Comparison of ENCODE assay signal across 9 cellular contexts in the genomic region with DNA sequence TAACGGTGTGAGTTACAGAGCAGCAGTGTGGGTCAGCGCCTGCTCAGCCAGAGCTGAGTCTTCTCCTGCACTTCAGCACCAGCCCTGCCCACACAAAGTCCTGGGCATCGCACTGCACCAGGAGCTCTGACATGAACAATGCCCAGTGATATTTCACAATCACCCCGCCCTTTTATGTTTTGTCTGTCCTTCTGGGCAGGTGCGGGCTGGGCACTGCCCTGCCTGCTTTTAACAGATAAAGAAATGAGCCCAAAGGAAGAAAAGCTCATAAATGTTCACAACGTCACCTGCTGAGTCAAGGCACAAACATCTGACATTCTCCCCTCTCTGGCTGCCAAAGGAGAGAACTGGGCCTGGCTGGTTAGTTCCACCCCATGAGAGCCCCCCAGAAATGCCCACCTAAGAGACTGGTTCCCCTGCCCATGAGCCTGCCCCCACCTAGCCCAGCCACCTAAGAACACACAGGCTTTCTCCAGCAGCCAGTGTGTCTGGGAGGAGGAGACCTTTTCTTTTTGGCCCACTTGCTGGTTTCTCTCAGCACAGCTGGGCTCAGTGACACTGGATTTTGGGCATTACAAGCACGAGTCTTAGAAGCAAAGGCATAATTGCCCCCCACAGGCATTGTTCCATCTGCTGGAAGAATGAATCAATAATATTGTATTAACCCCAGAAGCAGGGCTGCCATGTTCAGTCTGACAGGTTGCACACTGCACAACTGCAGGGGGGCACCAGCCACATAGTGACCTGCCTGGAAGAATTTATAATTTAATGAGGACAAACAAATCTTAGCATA. TPM values are rescaled to one million over a fixed set of nuclear protein-coding genes. Genes with fewer than 3 reads are reported as not detected.
DNase-seq lines count a peak whose midpoint lies in the region; TF ChIP-seq lines count a peak whose summit lies in the region.
"Had no signal": no experiment of that assay in that cellular context is flagged by ENCODE, and none has a peak within 500 bp of the region (broad histone marks: within the 10 kb centered on the region; RNA-seq: fewer than 3 reads in every experiment).

No MANE protein-coding gene starts in this region.

- H3K27me3 ChIP-seq in esophagus squamous epithelium: no peaks in the 10 kb centered on the region
- H3K27me3 ChIP-seq in prostate gland (replicated peaks; ENCODE audit: insufficient read depth): no peaks in the 10 kb centered on the region

- TF ChIP-seq POLR2A in esophagus squamous epithelium (IDR thresholded peaks at IDR 0.05) (peak in 1 of 4 donors; percentile 39), prostate gland (IDR thresholded peaks at IDR 0.05) (peak; percentile 36)

- H3K4me1 ChIP-seq in esophagus squamous epithelium (peaks cover 57 to 91% (median 61%) of the 10 kb centered on the region in 3 donors), prostate gland (replicated peaks) (peaks cover 55% of the 10 kb centered on the region)

- H3K4me3 ChIP-seq in esophagus squamous epithelium (peak overlapping the region in 3 of 4 donors; percentile 5 to 44 (median 20)), prostate gland (no peak overlapping the region)

- H3K36me3 ChIP-seq in esophagus squamous epithelium (no peaks in the 10 kb centered on the region), prostate gland (no peaks in the 10 kb centered on the region)

- TF ChIP-seq CTCF in esophagus squamous epithelium (IDR thresholded peaks at IDR 0.05) (no peak), prostate gland (IDR thresholded peaks at IDR 0.05) (peak in 1 of 4 experiments; percentile 9), GM13977 (IDR thresholded peaks at IDR 0.05; ENCODE audit: extremely low read depth, insufficient read depth, missing control alignments) (no peak)

- intact Hi-C loops in esophagus squamous epithelium (cut with DNase I): no loop called here
- intact Hi-C loops in prostate gland (cut with DNase I): no loop called here

- in situ Hi-C loops in GM13977 (cut with MboI; ENCODE audit: low pct_unique_long_range_greater_than_20kb, low sequenced_read_pairs, unreplicated experiment): no loop called here

- peak overlapping the region; percentile 86 to 94 (median 92) for H3K27ac ChIP-seq in esophagus squamous epithelium
- H3K27ac ChIP-seq in prostate gland: peak overlapping the region; percentile 91 to 92

- 31 to 41% methylated on average over 6 to 7 of the region's 7 CpGs for WGBS in esophagus squamous epithelium, 2 donors
- 44% methylated on average over 7 of the region's 7 CpGs for WGBS in prostate gland

- DNase-seq in Daoy (ENCODE audit: low read depth) (peak; percentile 70), RKO (ENCODE audit: low spot score) (peak; percentile 16), esophagus squamous epithelium (lab: John Stamatoyannopoulos, UW) (no peak), prostate gland (ENCODE audit: low spot score) (peak; percentile 93), GM13977 (ENCODE audit: low spot score) (no peak), NCI-H524 treated with DMSO at 0.1 percent for 48 hours (lab: John Stamatoyannopoulos, UW) (no peak), DMS114 treated with DMSO at 0.1 percent for 48 hours (lab: John Stamatoyannopoulos, UW; ENCODE audit: unreplicated experiment) (no peak)
- DNase-seq in activated T-cell treated with anti-CD3 and anti-CD28 coated beads, Interleukin-2, amount 50 U/mL, for 1 hour: no peak

- H3K9me3 ChIP-seq in esophagus squamous epithelium (no peaks in the 10 kb centered on the region), prostate gland (no peaks in the 10 kb centered on the region)

RNA-seq across cellular contexts. Expression of gene CALML3, which starts 22.3 kb away (rescaled TPM):
- not detected in 2 replicates for total RNA-seq in Daoy (2014; rRNA removed; shearing (Covaris generic))
- total RNA-seq in esophagus squamous epithelium (100 to 1,000 TPM; 196 to 799 (median 315) TPM), prostate gland (1 to 10 TPM; 1.6 to 8.0 TPM)
- total RNA-seq: activated naive CD4-positive, alpha-beta T cell treated with anti-CD3 and anti-CD28 coated beads, Interleukin-2, amount 50 U/mL, for 72 hours had no signal

RNA-seq across cellular contexts. Expression of gene CALML5, which starts 47.7 kb away (rescaled TPM):
- total RNA-seq in Daoy (2014; rRNA removed; shearing (Covaris generic)): not detected in 2 replicates
- total RNA-seq in esophagus squamous epithelium: 100 to 1,000 TPM in 1 of 4 donors, 10 to 100 TPM in 3; 14.5 to 148 (median 22.6) TPM
- 10 to 100 TPM in 1 of 2 donors, under 1 TPM in 1; 0.46 to 10.5 TPM for total RNA-seq in prostate gland
- total RNA-seq: activated naive CD4-positive, alpha-beta T cell treated with anti-CD3 and anti-CD28 coated beads, Interleukin-2, amount 50 U/mL, for 72 hours had no signal

Comparison
In these comparisons a context has a peak if more than half of its experiments do, and no peak if none do; other contexts are left out.
1. DNase-seq: peak in Daoy (single experiment), RKO (single experiment) and prostate gland (single experiment); none in esophagus squamous epithelium (single experiment), activated T-cell treated with anti-CD3 and anti-CD28 coated beads, Interleukin-2, amount 50 U/mL, for 1 hour (single experiment), GM13977 (single experiment), NCI-H524 treated with DMSO at 0.1 percent for 48 hours (single experiment) and DMS114 treated with DMSO at 0.1 percent for 48 hours (single experiment).
2. H3K4me3 ChIP-seq: peak in esophagus squamous epithelium (3 of 4); none in prostate gland (0 of 2).
3. RNA of gene CALML3, which starts 22.3 kb away (total RNA-seq): 196 to 799 TPM in esophagus squamous epithelium; 1.6 to 8.0 TPM in prostate gland and not detected in Daoy; every median in the first group is over 10 times any median in the second.